28 cellular contexts compared by ENCODE assay signal in the genomic region with DNA sequence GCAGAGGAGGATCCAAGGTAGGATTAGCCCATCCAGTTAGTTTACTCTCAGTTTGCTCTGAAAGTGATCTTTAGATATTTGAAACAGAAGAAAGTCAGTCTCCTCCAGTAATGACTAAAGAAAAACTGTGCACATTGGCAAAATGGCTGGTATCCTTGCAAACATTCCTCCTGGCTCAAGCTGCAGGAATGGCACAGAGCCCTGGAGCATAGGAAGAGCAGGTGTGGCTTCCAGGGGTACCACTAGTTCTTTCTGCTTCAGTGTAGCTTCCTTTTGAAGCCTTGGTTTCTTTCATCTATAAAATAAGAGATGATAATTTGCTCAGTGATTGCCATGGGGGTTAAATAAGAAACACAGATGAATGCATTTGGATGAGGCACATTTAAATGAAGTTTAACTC.
"Had no signal": no experiment of that assay in that cellular context is flagged by ENCODE, and none has a peak within 500 bp of the region (broad histone marks: within the 10 kb centered on the region; RNA-seq: fewer than 3 reads in every experiment).

No MANE protein-coding gene starts in this region.

- H2AFZ ChIP-seq: hepatocyte, parathyroid adenoma had no signal

- H3K27me3 ChIP-seq: adrenal gland, esophagus muscularis mucosa, gastroesophageal sphincter, hepatocyte, spleen, transverse colon had no signal

- H3K36me3 Mint-ChIP-seq: activated naive CD8-positive, alpha-beta T cell treated with anti-CD3 and anti-CD28 coated beads for 36 hours; memory B cell had no signal

- ATAC-seq: activated CD4-positive, CD25-positive, alpha-beta regulatory T cell treated with anti-CD3 and anti-CD28 coated beads, Interleukin-2, amount 50 U/mL, for 24 hours; body of pancreas; gastroesophageal sphincter; naive thymus-derived CD8-positive, alpha-beta T cell; psoas muscle had no signal

- H3K4me1 Mint-ChIP-seq: activated naive CD8-positive, alpha-beta T cell treated with anti-CD3 and anti-CD28 coated beads for 36 hours; memory B cell; naive thymus-derived CD8-positive, alpha-beta T cell; neural crest cell had no signal

- H3K9ac ChIP-seq: parathyroid adenoma had no signal

- H3K27ac ChIP-seq: body of pancreas, esophagus muscularis mucosa, gastroesophageal sphincter, hepatocyte, parathyroid adenoma, psoas muscle, spleen, transverse colon, WERI-Rb-1 had no signal

- H3K27ac Mint-ChIP-seq: activated naive CD8-positive, alpha-beta T cell treated with anti-CD3 and anti-CD28 coated beads for 36 hours; memory B cell; naive thymus-derived CD8-positive, alpha-beta T cell; T-helper 1 cell treated with Interleukin-12 subunit alpha and Interleukin-12 subunit beta and Interleukin-4 antibody, amounts not matched to agents 30 μg/mL and 1 μg/mL, for 36 hours had no signal

- H3K4me3 ChIP-seq: adrenal gland, body of pancreas, esophagus muscularis mucosa, gastroesophageal sphincter, hepatocyte, psoas muscle, spleen, transverse colon had no signal

- H3K4me2 ChIP-seq: hepatocyte had no signal

- H3K9me3 ChIP-seq: adrenal gland, body of pancreas, gastroesophageal sphincter, psoas muscle, transverse colon had no signal

- DNase-seq: activated CD4-positive, alpha-beta T cell treated with anti-CD3 and anti-CD28 coated beads for 48 hours; activated CD4-positive, alpha-beta T cell treated with anti-CD3 and anti-CD28 coated beads, Interleukin-2, amount 50 U/mL, for 48 hours; activated CD8-positive, alpha-beta memory T cell treated with anti-CD3 and anti-CD28 coated beads for 24 hours; activated effector memory CD4-positive, alpha-beta T cell treated with Interleukin-2 at 50 U/mL for 16 hours; activated naive CD4-positive, alpha-beta T cell treated with Interleukin-2 at 50 U/mL for 16 hours; activated naive CD8-positive, alpha-beta T cell treated with anti-CD3 and anti-CD28 coated beads for 36 hours; aorta; body of pancreas; islet precursor cell; left cardiac atrium; left ventricle myocardium superior; naive thymus-derived CD8-positive, alpha-beta T cell; nucleus accumbens; psoas muscle; spleen; stimulated activated naive CD4-positive, alpha-beta T cell treated with Interleukin-2 at 50 U/mL for 16 hours; T-helper 9 cell; transverse colon; WERI-Rb-1 had no signal

- H3K4me3 Mint-ChIP-seq: activated naive CD8-positive, alpha-beta T cell treated with anti-CD3 and anti-CD28 coated beads for 36 hours; memory B cell; naive thymus-derived CD8-positive, alpha-beta T cell; neural crest cell; T-helper 1 cell treated with Interleukin-12 subunit alpha and Interleukin-12 subunit beta and Interleukin-4 antibody, amounts not matched to agents 30 μg/mL and 1 μg/mL, for 36 hours had no signal

- H3K36me3 ChIP-seq: adrenal gland, esophagus muscularis mucosa, gastroesophageal sphincter, spleen, transverse colon, WERI-Rb-1 had no signal

- H3K4me1 ChIP-seq: body of pancreas, gastroesophageal sphincter, parathyroid adenoma, psoas muscle had no signal

- H3K9me3 Mint-ChIP-seq: activated naive CD8-positive, alpha-beta T cell treated with anti-CD3 and anti-CD28 coated beads for 36 hours; memory B cell; T-helper 1 cell treated with Interleukin-12 subunit alpha and Interleukin-12 subunit beta and Interleukin-4 antibody, amounts not matched to agents 30 μg/mL and 1 μg/mL, for 36 hours had no signal

- H3K79me2 ChIP-seq: hepatocyte, parathyroid adenoma had no signal
